ENCODE assay signal across 8 cellular contexts in genomic region chr3:48086736-48087470, GRCh38.
DNase-seq lines count a peak whose midpoint lies in the region; ATAC-seq, FAIRE-seq and TF ChIP-seq lines count a peak whose summit lies in the region.

No MANE protein-coding gene starts in this region.

- peaks cover 7% of the 10 kb centered on the region for H3K27me3 Mint-ChIP-seq in type B pancreatic cell

- H3K36me3 Mint-ChIP-seq in type B pancreatic cell: peaks cover 11% of the 10 kb centered on the region

- H3K4me3 Mint-ChIP-seq in type B pancreatic cell: peak overlapping the region; percentile 98

- peaks cover 59% of the 10 kb centered on the region for H3K79me2 ChIP-seq in HepG2 (ENCODE audit: insufficient read depth, low read length)

- DNase-seq in A673 (ENCODE audit: low spot score) (no peak), HPDE6-E6E7 (ENCODE audit: extremely low spot score) (peak; percentile 2), astrocyte of the cerebellum (ENCODE audit: low read depth) (no peak), HepG2 (ENCODE audit: low spot score) (peak; percentile 38), type B pancreatic cell (ENCODE audit: extremely low spot score, unreplicated experiment) (no peak), MV-4-11 (lab: John Stamatoyannopoulos, UW) (no peak), NCI-H69 (lab: John Stamatoyannopoulos, UW) (no peak)

- peak overlapping the region; percentile 94 for H3K9ac ChIP-seq in HepG2 (ENCODE audit: insufficient read depth, low read depth, low read length)

- FAIRE-seq in HepG2 (lab: Jason Lieb, UNC): no peak

- H4K20me1 ChIP-seq in HepG2 (ENCODE audit: insufficient read depth, low read length): peaks cover 19% of the 10 kb centered on the region; the same call in 1 of the 2 replicates

- H3K27ac Mint-ChIP-seq in type B pancreatic cell: peak overlapping the region; percentile 94

- H3K27me3 ChIP-seq in A673 (replicated peaks; ENCODE audit: insufficient read depth, low read depth, low read length, poor library complexity) (no peaks in the 10 kb centered on the region), HepG2 (ENCODE audit: control insufficient read depth in 1 of 2, insufficient read depth in 2 of 2, low read length in 2 of 2) (no peaks in the 10 kb centered on the region; a peak in 2 of 5 replicates)

- H3K9me3 Mint-ChIP-seq in type B pancreatic cell: no peaks in the 10 kb centered on the region

- POLR2A ChIA-PET in A673 (lab: Charles Lee; ENCODE audit: low non-redundant PET): no interaction called here
- POLR2A ChIA-PET in HepG2 (lab: Yijun Ruan, JAX): interaction anchor here (1.1 to 3.0 kb wide), 2 partner anchors 64 to 73 kb away, joined by 4 to 13 read pairs; no protein-coding TSS in a partner anchor

- peak overlapping the region; percentile 96 for H3K4me2 ChIP-seq in HepG2 (ENCODE audit: low read depth, low read length)

- TF ChIP-seq POLR2A in HepG2 (IDR thresholded peaks at IDR 0.05; ENCODE audit: insufficient read depth in 1 of 2, low read depth in 2 of 2, low read length in 2 of 2): no peak; a peak in 1 of 4 replicates

- no peak for TF ChIP-seq RAD21 in HepG2 (CRISPR knock-in tag; IDR thresholded peaks at IDR 0.05)

- intact Hi-C loops in A673 (cut with micrococcal nuclease; ENCODE audit: unreplicated experiment): no loop called here
- intact Hi-C loops in HepG2 (cut with micrococcal nuclease; ENCODE audit: unreplicated experiment): loop anchor here (5.0 kb wide), 1 partner anchor 65 kb away; no protein-coding TSS in a partner anchor

- BruUV-seq in A673 (replicated peaks; lab: Mats Ljungman, UMichigan): TSS peak; percentile 47
- BruUV-seq in HepG2 (replicated peaks; lab: Mats Ljungman, UMichigan): TSS peak; percentile 64

- H3K4me1 Mint-ChIP-seq in type B pancreatic cell (ENCODE audit: unreplicated experiment): peaks cover 28% of the 10 kb centered on the region

- H3K27ac ChIP-seq in A673 (ENCODE audit: low read depth, low read length, poor library complexity, severe bottlenecking) (peak overlapping the region; percentile 96), HepG2 (ENCODE audit: extremely low read length, insufficient read depth, low read length) (peak overlapping the region; percentile 93)

- no peak for TF ChIP-seq CTCF in A673 (conservative IDR thresholded peaks at IDR 0.05; ENCODE audit: low read depth, low read length)
- no peak for TF ChIP-seq CTCF in astrocyte of the cerebellum (IDR thresholded peaks at IDR 0.05; ENCODE audit: low read depth, low read length, missing control alignments)
- no peak for TF ChIP-seq CTCF in HepG2 (CRISPR knock-in tag; IDR thresholded peaks at IDR 0.05)
- no peak for TF ChIP-seq CTCF in type B pancreatic cell (conservative IDR thresholded peaks at IDR 0.05)

- ATAC-seq in HepG2 (peak; percentile 8), GM18861 (IDR thresholded peaks at IDR 0.05; ENCODE audit: unreplicated experiment) (no peak)

- 28% methylated on average over 2 of the region's 2 CpGs for WGBS in HepG2 (ENCODE audit: low lambda C conversion rate)

- no peaks in the 10 kb centered on the region for H3K36me3 ChIP-seq in A673 (ENCODE audit: insufficient read depth, low read length, poor library complexity, severe bottlenecking)
- H3K36me3 ChIP-seq in HepG2 (replicated peaks in 1 of 2; ENCODE audit: control insufficient read depth in 1 of 2, insufficient read depth in 2 of 2, low read length in 2 of 2): no peaks in the 10 kb centered on the region; a peak in 1 of 5 replicates

- H2AFZ ChIP-seq in HepG2 (ENCODE audit: low read length): no peak overlapping the region

- in situ Hi-C loops in astrocyte of the cerebellum (cut with HindIII; ENCODE audit: low sequenced_read_pairs) (no loop called here), HepG2 (cut with HindIII; ENCODE audit: extremely low pct_ligation_motif_present, low pct_unique_long_range_greater_than_20kb) (no loop called here)

- H3K4me1 ChIP-seq in A673 (ENCODE audit: insufficient read depth, low read length, poor library complexity, severe bottlenecking) (peaks cover 15% of the 10 kb centered on the region), HepG2 (ENCODE audit: insufficient read depth, low read length) (peaks cover 56% of the 10 kb centered on the region)

- H3K4me3 ChIP-seq in A673 (ENCODE audit: low read depth, low read length, poor library complexity, severe bottlenecking) (peak overlapping the region; percentile 75), astrocyte of the cerebellum (ENCODE audit: low read depth, low read length) (peak overlapping the region; percentile 97), HepG2 (replicated peaks in 1 of 3; ENCODE audit: insufficient read depth in 1 of 3, low read depth in 2 of 3, low read length in 3 of 3) (peak overlapping the region; percentile 73 to 94 (median 88))

- CTCF ChIA-PET in A673 (lab: Charles Lee): no interaction called here
- CTCF ChIA-PET in HepG2 (lab: Yijun Ruan, JAX; ENCODE audit: low intra/inter-chr PET ratio, low total read pairs): no interaction called here

- TF ChIP-seq EP300 in HepG2 (IDR thresholded peaks at IDR 0.05; ENCODE audit: low read depth in 2 of 2, low read length in 2 of 2) (no peak), HepG2 (CRISPR knock-in tag; IDR thresholded peaks at IDR 0.05; ENCODE audit: borderline replicate concordance) (no peak)

- H3K9me3 ChIP-seq in A673 (ENCODE audit: low read depth, low read length, poor library complexity, severe bottlenecking): no peaks in the 10 kb centered on the region
- H3K9me3 ChIP-seq in HepG2 (ENCODE audit: low read length): no peaks in the 10 kb centered on the region

TF ChIP-seq in HepG2, 621 proteins besides CTCF, POLR2A, EP300 and RAD21 (continues in another document):
- TF ChIP-seq GLI4 (CRISPR knock-in tag; IDR thresholded peaks at IDR 0.05; ENCODE audit: borderline replicate concordance) (no peak), ZNF710 (CRISPR knock-in tag; IDR thresholded peaks at IDR 0.05; ENCODE audit: borderline replicate concordance) (peak; percentile 47; the same call in 1 of the 2 replicates), ZNF18 (CRISPR knock-in tag; IDR thresholded peaks at IDR 0.05; ENCODE audit: insufficient replicate concordance) (no peak), POGK (CRISPR knock-in tag; conservative IDR thresholded peaks at IDR 0.05) (0 out of 2 replicates have a peak, but pooled peaks have one; percentile 19), ZNF614 (CRISPR knock-in tag; IDR thresholded peaks at IDR 0.05; ENCODE audit: borderline replicate concordance) (no peak)

Comparison
In these comparisons a context has a peak if more than half of its experiments do, and no peak if none do; other contexts are left out.
1. DNase-seq: peak in HPDE6-E6E7 (single experiment) and HepG2 (single experiment); none in A673 (single experiment), astrocyte of the cerebellum (single experiment), type B pancreatic cell (single experiment), MV-4-11 (single experiment) and NCI-H69 (single experiment).
2. Peak in every context shown above with its lines, with median percentiles within 50 percentile points of each other: H3K4me3 ChIP-seq.